Comparison of ENCODE assay signal across 8 cellular contexts in the genomic region with DNA sequence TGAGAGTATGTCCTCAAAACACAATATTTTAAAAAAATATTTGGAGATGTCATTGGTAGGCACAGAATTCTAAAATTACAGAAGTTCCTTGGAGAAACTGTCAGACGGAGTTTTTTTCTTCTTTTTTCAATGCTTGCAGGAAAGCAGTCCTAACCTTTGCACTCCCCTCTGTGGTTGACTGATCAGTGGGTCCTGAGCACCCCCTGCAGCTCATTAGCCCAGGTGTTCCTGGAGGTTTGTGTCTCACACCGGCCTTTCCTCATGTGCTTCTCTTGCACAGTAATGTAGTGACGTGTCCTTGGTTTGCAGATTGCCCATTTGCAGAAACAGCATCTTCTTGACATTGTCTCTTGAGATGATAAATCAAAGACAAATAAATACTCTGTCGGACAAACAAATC.
DNase-seq lines count a peak whose midpoint lies in the region; ATAC-seq and TF ChIP-seq lines count a peak whose summit lies in the region.

No MANE protein-coding gene starts in this region.

- H3K36me3 Mint-ChIP-seq in activated CD4-positive, alpha-beta memory T cell treated with anti-CD3 and anti-CD28 coated beads for 36 hours = no peaks in the 10 kb centered on the region

- no peak for TF ChIP-seq CTCF in left ventricle myocardium inferior (IDR thresholded peaks at IDR 0.05; ENCODE audit: borderline replicate concordance)

- no peak overlapping the region for H3K27ac ChIP-seq in left ventricle myocardium inferior (replicated peaks)

- no peak overlapping the region for H3K4me3 Mint-ChIP-seq in activated CD4-positive, alpha-beta memory T cell treated with anti-CD3 and anti-CD28 coated beads for 36 hours

- intact Hi-C loops in activated CD4-positive, alpha-beta memory T cell treated with anti-CD3 and anti-CD28 coated beads for 36 hours (cut with micrococcal nuclease) = no loop called here
- intact Hi-C loops in left colon (cut with DNase I, micrococcal nuclease) = no loop called here
- intact Hi-C loops in left ventricle myocardium inferior (cut with micrococcal nuclease) = no loop called here

- POLR2A ChIA-PET in activated CD4-positive, alpha-beta memory T cell treated with anti-CD3 and anti-CD28 coated beads for 36 hours (lab: Charles Lee) = no interaction called here

- H3K27me3 ChIP-seq in left ventricle myocardium inferior (ENCODE audit: low read depth) = peaks cover 73% of the 10 kb centered on the region

- CTCF ChIA-PET in activated CD4-positive, alpha-beta memory T cell treated with anti-CD3 and anti-CD28 coated beads for 36 hours (lab: Charles Lee) = interaction anchor here (1.1 to 5.2 kb wide), 5 partner anchors 23 to 65 kb away, joined by 3 to 29 read pairs (median 5); no protein-coding TSS in a partner anchor

- ATAC-seq in left colon (peak; percentile 43), HG03045 (IDR thresholded peaks at IDR 0.05; ENCODE audit: unreplicated experiment) (no peak), HG03097 (IDR thresholded peaks at IDR 0.05; ENCODE audit: low FRiP score, unreplicated experiment) (no peak), GM19452 (IDR thresholded peaks at IDR 0.05; ENCODE audit: unreplicated experiment) (no peak)

- DNase-seq in A172 (ENCODE audit: low spot score) (peak; percentile 1), left colon (peak in 1 of 2 donors; percentile 65), left ventricle myocardium inferior (no peak)
- peak; percentile 67 for DNase-seq in Jurkat, Clone E6-1 (ENCODE audit: low read depth, low spot score)
- peak; percentile 77 for DNase-seq in activated CD4-positive, alpha-beta memory T cell treated with anti-CD3 and anti-CD28 coated beads for 36 hours

- no peaks in the 10 kb centered on the region for H3K9me3 ChIP-seq in left ventricle myocardium inferior (replicated peaks)

- no peak overlapping the region for H3K27ac Mint-ChIP-seq in activated CD4-positive, alpha-beta memory T cell treated with anti-CD3 and anti-CD28 coated beads for 36 hours

- no peak overlapping the region for H3K4me3 ChIP-seq in Jurkat, Clone E6-1 (ENCODE audit: low read length)
- H3K4me3 ChIP-seq in left ventricle myocardium inferior = no peak overlapping the region

- H3K36me3 ChIP-seq in left ventricle myocardium inferior = no peaks in the 10 kb centered on the region

- H3K4me1 Mint-ChIP-seq in activated CD4-positive, alpha-beta memory T cell treated with anti-CD3 and anti-CD28 coated beads for 36 hours (ENCODE audit: low read depth) = peaks cover 17% of the 10 kb centered on the region

- H3K27me3 Mint-ChIP-seq in activated CD4-positive, alpha-beta memory T cell treated with anti-CD3 and anti-CD28 coated beads for 36 hours = peaks cover 4% of the 10 kb centered on the region

- no peaks in the 10 kb centered on the region for H3K9me3 Mint-ChIP-seq in activated CD4-positive, alpha-beta memory T cell treated with anti-CD3 and anti-CD28 coated beads for 36 hours

- no peaks in the 10 kb centered on the region for H3K4me1 ChIP-seq in left ventricle myocardium inferior
